Comparison of ENCODE assay signal across 1 cellular context in the genomic region with DNA sequence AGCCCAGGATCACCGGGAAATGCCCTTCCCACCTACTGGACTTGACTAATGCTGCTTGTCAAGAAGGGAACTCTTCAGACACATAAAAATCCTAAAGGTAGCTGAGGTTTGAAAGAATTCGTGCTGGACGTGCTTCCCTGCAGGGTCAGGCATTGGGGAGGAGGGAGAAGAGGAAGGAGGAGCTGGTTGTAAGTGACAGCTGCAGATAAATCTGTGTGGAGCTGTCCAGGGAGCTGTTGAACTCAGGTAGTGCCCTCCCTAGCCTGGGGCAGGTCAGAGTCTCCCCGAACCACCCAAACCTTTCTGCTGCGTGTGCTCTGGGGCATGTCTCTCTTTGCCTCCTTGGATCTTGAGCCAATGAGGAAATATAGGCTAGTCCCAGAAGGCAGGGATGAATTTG.
TF ChIP-seq lines count a peak whose summit lies in the region.

No MANE protein-coding gene starts in this region.

TF ChIP-seq in SK-N-SH, 30 proteins besides CTCF, POLR2A, EP300 and RAD21 (continued from another document):
- TF ChIP-seq, protein P1, sequence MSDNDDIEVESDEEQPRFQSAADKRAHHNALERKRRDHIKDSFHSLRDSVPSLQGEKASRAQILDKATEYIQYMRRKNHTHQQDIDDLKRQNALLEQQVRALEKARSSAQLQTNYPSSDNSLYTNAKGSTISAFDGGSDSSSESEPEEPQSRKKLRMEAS (IDR thresholded peaks at IDR 0.05; ENCODE audit: low read depth): no peak
TF ChIP-seq in SK-N-SH: peak in this region for 1.
